In genomic region chr20:46551508-46552280, GRCh38 we compare ENCODE assay signal across 22 cellular contexts. TPM values are rescaled to one million over a fixed set of nuclear protein-coding genes. Genes with fewer than 3 reads are reported as not detected.
A peak's percentile ranks its signal among the peaks of the same experiment; 100 is the strongest.
DNase-seq lines count a peak whose midpoint lies in the region; ATAC-seq and FAIRE-seq lines count a peak whose summit lies in the region.
"Had no signal": no experiment of that assay in that cellular context is flagged by ENCODE, and none has a peak within 500 bp of the region (broad histone marks: within the 10 kb centered on the region; RNA-seq: fewer than 3 reads in every experiment).

No MANE protein-coding gene starts in this region.

- H3K27me3 ChIP-seq in SJCRH30: 0 out of 2 replicates have a peak, but pooled peaks cover 1% of the 10 kb centered on the region
- H3K27me3 ChIP-seq: vagina had no signal

- peak overlapping the region; percentile 81 for H3K27ac Mint-ChIP-seq in activated naive CD4-positive, alpha-beta T cell treated with anti-CD3 and anti-CD28 coated beads, Interleukin-2, amount 10 ng/mL, durations not matched to agents 7 days and 5 days
- H3K27ac Mint-ChIP-seq in activated naive CD4-positive, alpha-beta T cell treated with anti-CD3 and anti-CD28 coated beads for 36 hours: no peak overlapping the region
- peak overlapping the region; percentile 86 for H3K27ac Mint-ChIP-seq in stimulated activated effector memory CD8-positive, alpha-beta T cell treated with anti-CD3 and anti-CD28 coated beads, Interleukin-12 subunit alpha, Interleukin-12 subunit beta, amount 100 ng/mL, for 72 hours

- H3K4me1 ChIP-seq in SJCRH30: peaks cover 12% of the 10 kb centered on the region
- H3K4me1 ChIP-seq: prostate gland, vagina had no signal

- CTCF ChIA-PET in activated naive CD4-positive, alpha-beta T cell treated with anti-CD3 and anti-CD28 coated beads, Interleukin-2, amount 10 ng/mL, durations not matched to agents 7 days and 5 days (lab: Charles Lee): interaction anchor here (1.5 to 7.4 kb wide), 4 partner anchors 10 to 130 kb away, joined by 4 to 32 read pairs (median 8); no protein-coding TSS in a partner anchor
- CTCF ChIA-PET in activated naive CD4-positive, alpha-beta T cell treated with anti-CD3 and anti-CD28 coated beads for 36 hours (lab: Charles Lee): interaction anchor here (0.6 to 1.5 kb wide), 5 partner anchors 10 to 205 kb away, joined by 3 to 4 read pairs (median 3); no protein-coding TSS in a partner anchor

- H3K4me3 Mint-ChIP-seq in activated naive CD4-positive, alpha-beta T cell treated with anti-CD3 and anti-CD28 coated beads, Interleukin-2, amount 10 ng/mL, durations not matched to agents 7 days and 5 days: no peak overlapping the region
- H3K4me3 Mint-ChIP-seq in activated naive CD4-positive, alpha-beta T cell treated with anti-CD3 and anti-CD28 coated beads for 36 hours: no peak overlapping the region
- H3K4me3 Mint-ChIP-seq in stimulated activated effector memory CD8-positive, alpha-beta T cell treated with anti-CD3 and anti-CD28 coated beads, Interleukin-12 subunit alpha, Interleukin-12 subunit beta, amount 100 ng/mL, for 72 hours: peak overlapping the region; percentile 60
- H3K4me3 Mint-ChIP-seq: activated T-cell treated with anti-CD3 and anti-CD28 coated beads, Interleukin-2, amount 50 U/mL, for 24 hours had no signal

- intact Hi-C loops in activated naive CD4-positive, alpha-beta T cell treated with anti-CD3 and anti-CD28 coated beads for 36 hours (cut with micrococcal nuclease): loop anchor here (10.0 kb wide), 1 partner anchor 1907 kb away; no protein-coding TSS in a partner anchor

- no peak overlapping the region for H3K27ac ChIP-seq in SJCRH30
- H3K27ac ChIP-seq: prostate gland, vagina had no signal

- no peaks in the 10 kb centered on the region for H3K36me3 Mint-ChIP-seq in activated naive CD4-positive, alpha-beta T cell treated with anti-CD3 and anti-CD28 coated beads, Interleukin-2, amount 10 ng/mL, durations not matched to agents 7 days and 5 days
- H3K36me3 Mint-ChIP-seq in activated naive CD4-positive, alpha-beta T cell treated with anti-CD3 and anti-CD28 coated beads for 36 hours (ENCODE audit: low read depth): no peaks in the 10 kb centered on the region
- no peaks in the 10 kb centered on the region for H3K36me3 Mint-ChIP-seq in stimulated activated effector memory CD8-positive, alpha-beta T cell treated with anti-CD3 and anti-CD28 coated beads, Interleukin-12 subunit alpha, Interleukin-12 subunit beta, amount 100 ng/mL, for 72 hours

- no peaks in the 10 kb centered on the region for H3K9me3 Mint-ChIP-seq in activated naive CD4-positive, alpha-beta T cell treated with anti-CD3 and anti-CD28 coated beads, Interleukin-2, amount 10 ng/mL, durations not matched to agents 7 days and 5 days
- no peaks in the 10 kb centered on the region for H3K9me3 Mint-ChIP-seq in activated naive CD4-positive, alpha-beta T cell treated with anti-CD3 and anti-CD28 coated beads for 36 hours
- no peaks in the 10 kb centered on the region for H3K9me3 Mint-ChIP-seq in stimulated activated effector memory CD8-positive, alpha-beta T cell treated with anti-CD3 and anti-CD28 coated beads, Interleukin-12 subunit alpha, Interleukin-12 subunit beta, amount 100 ng/mL, for 72 hours
- H3K9me3 Mint-ChIP-seq: activated T-cell treated with anti-CD3 and anti-CD28 coated beads, Interleukin-2, amount 50 U/mL, for 24 hours; central memory CD8-positive, alpha-beta T cell had no signal

- H3K27me3 Mint-ChIP-seq in activated naive CD4-positive, alpha-beta T cell treated with anti-CD3 and anti-CD28 coated beads, Interleukin-2, amount 10 ng/mL, durations not matched to agents 7 days and 5 days: peaks cover 23% of the 10 kb centered on the region
- peaks cover 3% of the 10 kb centered on the region for H3K27me3 Mint-ChIP-seq in activated naive CD4-positive, alpha-beta T cell treated with anti-CD3 and anti-CD28 coated beads for 36 hours (ENCODE audit: low read depth)
- H3K27me3 Mint-ChIP-seq: central memory CD8-positive, alpha-beta T cell had no signal

- no peak for ATAC-seq in stimulated activated effector memory CD8-positive, alpha-beta T cell treated with anti-CD3 and anti-CD28 coated beads, Interleukin-12 subunit alpha, Interleukin-12 subunit beta, amount 100 ng/mL, for 72 hours
- ATAC-seq in GM18861 (IDR thresholded peaks at IDR 0.05; ENCODE audit: unreplicated experiment): no peak
- ATAC-seq: left ventricle myocardium superior, Right ventricle myocardium inferior had no signal

- no peak overlapping the region for H3K4me3 ChIP-seq in SJCRH30
- H3K4me3 ChIP-seq: prostate gland, vagina had no signal

- no peak for DNase-seq in activated naive CD4-positive, alpha-beta T cell treated with anti-CD3 and anti-CD28 coated beads, Interleukin-2, amount 10 ng/mL, durations not matched to agents 7 days and 5 days
- no peak for DNase-seq in activated naive CD4-positive, alpha-beta T cell treated with anti-CD3 and anti-CD28 coated beads for 36 hours
- DNase-seq in HTR-8/SVneo (ENCODE audit: insufficient read length, low spot score) (no peak), astrocyte of the hippocampus (ENCODE audit: low read depth, low spot score) (peak; percentile 25), activated gamma-delta T cell (lab: John Stamatoyannopoulos, UW) (no peak), SJCRH30 (no peak)
- no peak for DNase-seq in stimulated activated effector memory CD8-positive, alpha-beta T cell treated with anti-CD3 and anti-CD28 coated beads, Interleukin-12 subunit alpha, Interleukin-12 subunit beta, amount 100 ng/mL, for 72 hours (ENCODE audit: low spot score in 2 of 2)
- DNase-seq: activated CD4-positive, alpha-beta T cell treated with anti-CD3 and anti-CD28 coated beads for 36 hours; activated T-cell treated with anti-CD3 and anti-CD28 coated beads, Interleukin-2, amount 50 U/mL, for 24 hours; COR-L47; foreskin fibroblast; left ventricle myocardium superior; NCI-H1417; stimulated activated CD4-positive, alpha-beta T cell treated with anti-CD3 and anti-CD28 coated beads, Interleukin-12 subunit alpha, Interleukin-12 subunit beta, amount 100 ng/mL, for 4 hours had no signal

- no peaks in the 10 kb centered on the region for H3K36me3 ChIP-seq in SJCRH30
- H3K36me3 ChIP-seq: prostate gland, vagina had no signal

- peaks cover 55% of the 10 kb centered on the region for H3K4me1 Mint-ChIP-seq in activated naive CD4-positive, alpha-beta T cell treated with anti-CD3 and anti-CD28 coated beads, Interleukin-2, amount 10 ng/mL, durations not matched to agents 7 days and 5 days
- H3K4me1 Mint-ChIP-seq in activated naive CD4-positive, alpha-beta T cell treated with anti-CD3 and anti-CD28 coated beads for 36 hours (ENCODE audit: low read depth): peaks cover 15% of the 10 kb centered on the region
- H3K4me1 Mint-ChIP-seq in stimulated activated effector memory CD8-positive, alpha-beta T cell treated with anti-CD3 and anti-CD28 coated beads, Interleukin-12 subunit alpha, Interleukin-12 subunit beta, amount 100 ng/mL, for 72 hours: peaks cover 49% of the 10 kb centered on the region

- FAIRE-seq in HTR-8/SVneo (lab: Jason Lieb, UNC): peak; percentile 16
- FAIRE-seq: endometrium had no signal

- H3K9me3 ChIP-seq in SJCRH30 (replicated peaks): no peaks in the 10 kb centered on the region
- H3K9me3 ChIP-seq: prostate gland, vagina had no signal

RNA-seq across cellular contexts. Expression of gene OCSTAMP, which starts 1.2 kb away (rescaled TPM):
- total RNA-seq in activated naive CD4-positive, alpha-beta T cell treated with anti-CD3 and anti-CD28 coated beads for 36 hours: not detected
- total RNA-seq in SJCRH30 (2014; rRNA removed; shearing (Covaris generic)): not detected in 2 replicates
- total RNA-seq: left ventricle myocardium superior; myocyte; prostate gland; Right ventricle myocardium inferior; T-helper 2 cell treated with Interferon-gamma antibody and Interleukin-4, amounts not matched to agents 100 ng/mL and 5 ng/mL, for 36 hours; vagina had no signal

RNA-seq across cellular contexts. Expression of gene ZNF334, which starts 38.3 kb away (rescaled TPM):
- 1 to 10 TPM; 1.7 to 2.1 TPM for total RNA-seq in activated naive CD4-positive, alpha-beta T cell treated with anti-CD3 and anti-CD28 coated beads for 36 hours
- 0.32 and 0.35 TPM in 2 replicates for total RNA-seq in SJCRH30 (2014; rRNA removed; shearing (Covaris generic))
- total RNA-seq: myocyte had no signal
